In genomic region chr14:104746951-104747481, GRCh38 we compare ENCODE assay signal across 11 cellular contexts. TPM values are rescaled to one million over a fixed set of nuclear protein-coding genes. Genes with fewer than 3 reads are reported as not detected.
DNase-seq lines count a peak whose midpoint lies in the region; ATAC-seq, FAIRE-seq and TF ChIP-seq lines count a peak whose summit lies in the region.
"Had no signal": no experiment of that assay in that cellular context is flagged by ENCODE, and none has a peak within 500 bp of the region (broad histone marks: within the 10 kb centered on the region; RNA-seq: fewer than 3 reads in every experiment).

No MANE protein-coding gene starts in this region.

- H3K36me3 ChIP-seq in body of pancreas (replicated peaks in 1 of 2; ENCODE audit: insufficient read depth in 1 of 2, low read depth in 2 of 2) (no peaks in the 10 kb centered on the region), kidney (ENCODE audit: control insufficient read depth in 1 of 2, insufficient read depth in 2 of 2, low read length in 2 of 2) (peaks cover 6 to 12% of the 10 kb centered on the region in 2 donors), stomach (peaks cover 0 to 21% (median 17%) of the 10 kb centered on the region in 4 donors)

- WGBS in body of pancreas, 2 donors: 47 to 50% methylated on average over 7 of the region's 7 CpGs
- WGBS in stomach, 5 donors: 27 to 38% (median 36%) methylated on average over 7 of the region's 7 CpGs

- H3K4me3 ChIP-seq in LNCaP clone FGC (ENCODE audit: low read depth, low read length) (0 out of 2 replicates have a peak overlapping the region, but pooled peaks have one; percentile 2), body of pancreas (no peak overlapping the region), kidney (ENCODE audit: low read length in 2 of 2) (no peak overlapping the region), stomach (no peak overlapping the region)

- peak overlapping the region in 1 of 4 donors; percentile 11 for H3K27ac ChIP-seq in body of pancreas
- no peak overlapping the region for H3K27ac ChIP-seq in kidney (ENCODE audit: low read depth in 2 of 2, low read length in 2 of 2)
- H3K27ac ChIP-seq in stomach: peak overlapping the region; percentile 49 to 78 (median 72)

- no peaks in the 10 kb centered on the region for H3K27me3 ChIP-seq in body of pancreas
- H3K27me3 ChIP-seq in stomach: no peaks in the 10 kb centered on the region

- no peak for TF ChIP-seq CTCF in LNCaP clone FGC (IDR thresholded peaks at IDR 0.05; ENCODE audit: control insufficient read depth, extremely low read depth, insufficient read depth)
- no peak for TF ChIP-seq CTCF in body of pancreas (IDR thresholded peaks at IDR 0.05)
- TF ChIP-seq CTCF in kidney (IDR thresholded peaks at IDR 0.05; ENCODE audit: borderline replicate concordance, extremely low read depth, insufficient read depth): no peak
- TF ChIP-seq CTCF in stomach (IDR thresholded peaks at IDR 0.05): no peak
- TF ChIP-seq CTCF in GM20000 (IDR thresholded peaks at IDR 0.05; ENCODE audit: extremely low read depth, missing control alignments): no peak

- no peak for TF ChIP-seq POLR2A in body of pancreas (IDR thresholded peaks at IDR 0.05)
- TF ChIP-seq POLR2A in stomach (IDR thresholded peaks at IDR 0.05): no peak
- no peak for TF ChIP-seq POLR2A in erythroblast (IDR thresholded peaks at IDR 0.05; ENCODE audit: low read length)

- no peak for TF ChIP-seq EP300 in stomach (IDR thresholded peaks at IDR 0.05)

- H3K9ac ChIP-seq in kidney (ENCODE audit: low read length in 2 of 2): no peak overlapping the region

- DNase-seq in LNCaP clone FGC (ENCODE audit: low read depth) (peak; percentile 75), body of pancreas (peak; percentile 52 to 81 (median 69)), kidney (peak; percentile 84), stomach (peak; percentile 81), GM19238 (ENCODE audit: insufficient read length, low spot score) (no peak), erythroblast (lab: John Stamatoyannopoulos, UW) (no peak), GM20000 (ENCODE audit: low spot score) (no peak)
- DNase-seq: cortex of kidney, DMS79 treated with DMSO at 0.1 percent for 48 hours, T-helper 9 cell had no signal

- ATAC-seq in body of pancreas (peak; percentile 74), GM18873 (IDR thresholded peaks at IDR 0.05; ENCODE audit: low FRiP score, unreplicated experiment) (no peak)

- H3K9me3 ChIP-seq in body of pancreas (no peaks in the 10 kb centered on the region), kidney (ENCODE audit: control insufficient read depth in 1 of 2, low read length in 2 of 2) (no peaks in the 10 kb centered on the region), stomach (no peaks in the 10 kb centered on the region)

- intact Hi-C loops in body of pancreas (cut with DNase I): no loop called here
- intact Hi-C loops in kidney (cut with DNase I): no loop called here
- intact Hi-C loops in stomach (cut with DNase I; ENCODE audit: low total_unique reads): no loop called here

- no peak for FAIRE-seq in kidney (lab: Jason Lieb, UNC)

- H3K4me1 ChIP-seq in body of pancreas (peaks cover 18% of the 10 kb centered on the region), kidney (ENCODE audit: control insufficient read depth in 1 of 2, insufficient read depth in 1 of 2, low read depth in 1 of 2, low read length in 2 of 2) (peaks cover 7 to 17% of the 10 kb centered on the region in 2 donors), stomach (peaks cover 42 to 54% (median 51%) of the 10 kb centered on the region in 4 donors)

RNA-seq across cellular contexts. Expression of gene SIVA1, which starts 5.9 kb away (rescaled TPM):
- 100 to 1,000 TPM; 111 to 130 TPM for total RNA-seq in body of pancreas
- total RNA-seq in kidney: 65.7 TPM
- polyA plus RNA-seq in kidney (ENCODE audit: insufficient read depth, low read depth, low replicate concordance): 124 TPM
- 100 to 1,000 TPM in 4 of 5 donors, 10 to 100 TPM in 1; 73.3 to 366 (median 252) TPM for total RNA-seq in stomach
- polyA plus RNA-seq in stomach: 100 to 1,000 TPM; 200 to 247 (median 213) TPM

RNA-seq across cellular contexts. Expression of gene ADSS1, which starts 23.0 kb away (rescaled TPM):
- total RNA-seq in body of pancreas (1 to 10 TPM; 4.0 to 4.7 TPM), kidney (7.5 TPM), stomach (10 to 100 TPM in 1 of 5 donors, 1 to 10 TPM in 3, not detected in 1; 7.0 to 59.4 (median 7.6) TPM)
- polyA plus RNA-seq in kidney (ENCODE audit: insufficient read depth, low read depth, low replicate concordance) (16.5 TPM), stomach (10 to 100 TPM; 12.3 to 16.7 (median 14.5) TPM)

RNA-seq across cellular contexts. Expression of gene AKT1, which starts 48.5 kb away (rescaled TPM):
- total RNA-seq in body of pancreas (100 to 1,000 TPM in 1 of 2 donors, 10 to 100 TPM in 1; 74.2 to 151 TPM), kidney (125 TPM), stomach (100 to 1,000 TPM in 4 of 5 donors, 10 to 100 TPM in 1; 85.2 to 292 (median 119) TPM)
- polyA plus RNA-seq in kidney (ENCODE audit: insufficient read depth, low read depth, low replicate concordance) (70.6 TPM), stomach (100 to 1,000 TPM; 100 to 123 (median 107) TPM)

RNA-seq across cellular contexts. Expression of gene ZBTB42, which starts 53.9 kb away (rescaled TPM):
- total RNA-seq in body of pancreas (10 to 100 TPM; 10.6 to 21.8 TPM), kidney (10.0 TPM), stomach (10 to 100 TPM in 3 of 5 donors, 1 to 10 TPM in 2; 4.7 to 59.7 (median 13.2) TPM)
- polyA plus RNA-seq in kidney (ENCODE audit: insufficient read depth, low read depth, low replicate concordance) (3.9 TPM), stomach (1 to 10 TPM; 4.6 to 7.9 (median 5.5) TPM)

RNA-seq across cellular contexts. Expression of gene INF2, which starts 57.6 kb away (rescaled TPM):
- total RNA-seq in body of pancreas (10 to 100 TPM; 46.2 to 90.3 TPM), kidney (82.7 TPM), stomach (100 to 1,000 TPM in 4 of 5 donors, 10 to 100 TPM in 1; 45.9 to 385 (median 184) TPM)
- polyA plus RNA-seq in kidney (ENCODE audit: insufficient read depth, low read depth, low replicate concordance) (58.5 TPM), stomach (100 to 1,000 TPM in 1 of 3 donors, 10 to 100 TPM in 2; 74.7 to 113 (median 90.3) TPM)

Comparison
In these comparisons a context has a peak if more than half of its experiments do, and no peak if none do; other contexts are left out.
1. DNase-seq: peak in LNCaP clone FGC (single experiment), body of pancreas (4 of 4), kidney (single experiment) and stomach (single experiment); none in GM19238 (single experiment), erythroblast (0 of 2) and GM20000 (single experiment).
2. H3K27ac ChIP-seq: peak in stomach (5 of 5); none in kidney (0 of 2).